Comparison of ENCODE assay signal across 17 cellular contexts in the genomic region with DNA sequence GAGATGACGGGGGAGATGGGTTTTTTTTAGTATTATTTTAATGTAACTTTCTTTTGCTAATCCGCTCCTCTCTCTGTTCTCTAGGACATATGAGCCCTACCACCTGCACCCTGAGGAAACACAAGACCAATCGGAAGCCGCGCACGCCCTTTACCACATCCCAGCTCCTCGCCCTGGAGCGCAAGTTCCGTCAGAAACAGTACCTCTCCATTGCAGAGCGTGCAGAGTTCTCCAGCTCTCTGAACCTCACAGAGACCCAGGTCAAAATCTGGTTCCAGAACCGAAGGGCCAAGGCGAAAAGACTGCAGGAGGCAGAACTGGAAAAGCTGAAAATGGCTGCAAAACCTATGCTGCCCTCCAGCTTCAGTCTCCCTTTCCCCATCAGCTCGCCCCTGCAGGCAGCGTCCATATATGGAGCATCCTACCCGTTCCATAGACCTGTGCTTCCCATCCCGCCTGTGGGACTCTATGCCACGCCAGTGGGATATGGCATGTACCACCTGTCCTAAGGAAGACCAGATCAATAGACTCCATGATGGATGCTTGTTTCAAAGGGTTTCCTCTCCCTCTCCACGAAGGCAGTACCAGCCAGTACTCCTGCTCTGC. TPM values are rescaled to one million over a fixed set of nuclear protein-coding genes. Genes with fewer than 3 reads are reported as not detected.
"Had no signal": no experiment of that assay in that cellular context is flagged by ENCODE, and none has a peak within 500 bp of the region (broad histone marks: within the 10 kb centered on the region; RNA-seq: fewer than 3 reads in every experiment).

No MANE protein-coding gene starts in this region.

- H3K36me3 ChIP-seq: ascending aorta, colonic mucosa, lower lobe of right lung, pancreas, upper lobe of right lung had no signal

- H3K9me3 Mint-ChIP-seq: activated B cell treated with CpG ODN at 0.5 μM for 24 hours; activated naive CD8-positive, alpha-beta T cell treated with anti-CD3 and anti-CD28 coated beads, Interleukin-2, amount 50 U/mL, for 24 hours; natural killer cell had no signal

- H3K4me3 Mint-ChIP-seq: activated B cell treated with CpG ODN at 0.5 μM for 24 hours; activated CD4-positive, alpha-beta T cell treated with anti-CD3 and anti-CD28 coated beads, Interleukin-2, amount 10 ng/mL, durations not matched to agents 24 days and 14 days; activated naive CD8-positive, alpha-beta T cell treated with anti-CD3 and anti-CD28 coated beads, Interleukin-2, amount 50 U/mL, for 24 hours; natural killer cell; T-helper 1 cell treated with Interleukin-12 subunit alpha and Interleukin-12 subunit beta and Interleukin-4 antibody, amounts not matched to agents 30 μg/mL and 1 μg/mL, for 36 hours had no signal

- H3K4me1 ChIP-seq: ascending aorta, colonic mucosa, pancreas had no signal

- ATAC-seq: activated naive CD8-positive, alpha-beta T cell treated with anti-CD3 and anti-CD28 coated beads, Interleukin-2, amount 50 U/mL, for 24 hours; gastrocnemius medialis; lower lobe of right lung; natural killer cell; pancreas; stimulated activated naive CD8-positive, alpha-beta T cell treated with anti-CD3 and anti-CD28 coated beads, Interleukin-15, Interleukin-2, amounts not matched to agents 100 U/mL and 50 U/mL, for 24 hours; upper lobe of right lung had no signal

- DNase-seq: activated B cell treated with CpG ODN at 0.5 μM for 24 hours; activated CD4-positive, alpha-beta T cell treated with anti-CD3 and anti-CD28 coated beads, Interleukin-2, amount 10 ng/mL, durations not matched to agents 24 days and 14 days; activated naive CD4-positive, alpha-beta T cell treated with Interleukin-2 at 50 U/mL for 16 hours; activated naive CD8-positive, alpha-beta T cell treated with anti-CD3 and anti-CD28 coated beads, Interleukin-2, amount 50 U/mL, for 24 hours; colonic mucosa; effector CD8-positive, alpha-beta T cell; gastrocnemius medialis; lower lobe of right lung; natural killer cell; pancreas; stimulated activated CD4-positive, alpha-beta T cell treated with anti-CD3 and anti-CD28 coated beads, Interleukin-2, amount 100 ng/mL, for 48 hours; stimulated activated naive CD8-positive, alpha-beta T cell treated with anti-CD3 and anti-CD28 coated beads, Interleukin-15, Interleukin-2, amounts not matched to agents 100 U/mL and 50 U/mL, for 24 hours; upper lobe of right lung had no signal

- H3K4me3 ChIP-seq: ascending aorta, colonic mucosa, gastrocnemius medialis, lower lobe of right lung, pancreas, suprapubic skin, upper lobe of right lung had no signal

- H3K27ac ChIP-seq: ascending aorta, colonic mucosa, epithelial cell of prostate, gastrocnemius medialis, lower lobe of right lung, pancreas, suprapubic skin, upper lobe of right lung had no signal

- FAIRE-seq: pancreas had no signal

- H3K27ac Mint-ChIP-seq: activated B cell treated with CpG ODN at 0.5 μM for 24 hours; activated CD4-positive, alpha-beta T cell treated with anti-CD3 and anti-CD28 coated beads, Interleukin-2, amount 10 ng/mL, durations not matched to agents 24 days and 14 days; activated naive CD8-positive, alpha-beta T cell treated with anti-CD3 and anti-CD28 coated beads, Interleukin-2, amount 50 U/mL, for 24 hours; natural killer cell; T-helper 1 cell treated with Interleukin-12 subunit alpha and Interleukin-12 subunit beta and Interleukin-4 antibody, amounts not matched to agents 30 μg/mL and 1 μg/mL, for 36 hours had no signal

- H3K9me3 ChIP-seq: ascending aorta, colonic mucosa, gastrocnemius medialis, lower lobe of right lung, pancreas, suprapubic skin, upper lobe of right lung had no signal

RNA-seq across cellular contexts. Expression of gene MSX2, which starts 4.8 kb away (rescaled TPM):
- total RNA-seq: activated B cell treated with CpG ODN at 0.5 μM for 24 hours; activated CD4-positive, alpha-beta T cell treated with anti-CD3 and anti-CD28 coated beads, Interleukin-2, amount 10 ng/mL, durations not matched to agents 24 days and 14 days; ascending aorta had no signal
